ENCODE assay signal across 10 cellular contexts in genomic region chr5:76622973-76623596, GRCh38. TPM values are rescaled to one million over a fixed set of nuclear protein-coding genes. Genes with fewer than 3 reads are reported as not detected.
A peak's percentile ranks its signal among the peaks of the same experiment; 100 is the strongest.
DNase-seq lines count a peak whose midpoint lies in the region; ATAC-seq and TF ChIP-seq lines count a peak whose summit lies in the region.
"Had no signal": no experiment of that assay in that cellular context is flagged by ENCODE, and none has a peak within 500 bp of the region (broad histone marks: within the 10 kb centered on the region; RNA-seq: fewer than 3 reads in every experiment).

F2RL2 (minus strand) TSS chr5:76623403; CDS start chr5:76623230, 173 bp downstream.

- TF ChIP-seq CTCF in PC-3 (conservative IDR thresholded peaks at IDR 0.05; ENCODE audit: low read depth, low read length) (no peak), nephron progenitor cell (IDR thresholded peaks at IDR 0.05) (no peak), colonic mucosa (IDR thresholded peaks at IDR 0.05) (no peak)

- intact Hi-C loops in PC-3 (cut with micrococcal nuclease) (no loop called here), colonic mucosa (cut with DNase I) (no loop called here)

- no peak within 1 kb of the TSS for H3K9ac ChIP-seq in PC-3 (ENCODE audit: low read length)
- no peak within 1 kb of the TSS for H3K9ac ChIP-seq in colonic mucosa (ENCODE audit: low read depth in 2 of 2, low read length in 2 of 2)

- ATAC-seq in PC-3, result peak; percentile 84
- peak; percentile 46 for ATAC-seq in esophagus mucosa
- no peak for ATAC-seq in GM19455 (IDR thresholded peaks at IDR 0.05; ENCODE audit: unreplicated experiment)

- no TSS peak for BruUV-seq in PC-3 (replicated peaks; lab: Mats Ljungman, UMichigan)

- H4K20me1 ChIP-seq in PC-3 (ENCODE audit: low read length), result no peaks in the 10 kb centered on the region

- H3K36me3 Mint-ChIP-seq in nephron progenitor cell (ENCODE audit: low read depth), result peaks cover 26% of the 10 kb centered on the region

- no peaks in the 10 kb centered on the region for H3K27me3 ChIP-seq in PC-3 (ENCODE audit: low read length)
- no peaks in the 10 kb centered on the region for H3K27me3 ChIP-seq in colonic mucosa
- no peaks in the 10 kb centered on the region for H3K27me3 ChIP-seq in effector memory CD4-positive, alpha-beta T cell (replicated peaks; ENCODE audit: control insufficient read depth, insufficient read depth, low read length, poor library complexity, severe bottlenecking)

- no peak within 1 kb of the TSS for H3K4me3 ChIP-seq in PC-3 (ENCODE audit: low read length)
- no peak within 1 kb of the TSS for H3K4me3 ChIP-seq in colonic mucosa
- H3K4me3 ChIP-seq in effector memory CD4-positive, alpha-beta T cell (ENCODE audit: insufficient read depth, low read depth, low read length, poor library complexity, severe bottlenecking), result no peak within 1 kb of the TSS

- peak; percentile 90 for DNase-seq in EL
- peak; percentile 43 for DNase-seq in PC-3
- DNase-seq in nephron progenitor cell, result peak; percentile 28
- DNase-seq in colonic mucosa, result no peak
- DNase-seq in effector memory CD4-positive, alpha-beta T cell, result no peak
- DNase-seq in HT-29 (ENCODE audit: low spot score), result no peak
- DNase-seq: activated T-cell treated with anti-CD3 and anti-CD28 coated beads, Interleukin-2, amount 50 U/mL, for 48 hours; NCI-H748 treated with DMSO at 0.1 percent for 48 hours had no signal

- CTCF ChIA-PET in PC-3 (lab: Charles Lee), result no interaction called here

- H3K9me3 ChIP-seq in PC-3 (ENCODE audit: low read length) (no peaks in the 10 kb centered on the region), colonic mucosa (no peaks in the 10 kb centered on the region)
- no peaks in the 10 kb centered on the region for H3K9me3 ChIP-seq in effector memory CD4-positive, alpha-beta T cell (ENCODE audit: control insufficient read depth, low read length)

- no peaks in the 10 kb centered on the region for H3K9me3 Mint-ChIP-seq in nephron progenitor cell

- no peaks in the 10 kb centered on the region for H3F3A ChIP-seq in PC-3 (ENCODE audit: low read length, unreplicated experiment)

- no peaks in the 10 kb centered on the region for H3K79me2 ChIP-seq in PC-3 (ENCODE audit: low read length)

- peak within 1 kb of the TSS; percentile 52 for H3K27ac Mint-ChIP-seq in nephron progenitor cell

- H3K36me3 ChIP-seq in PC-3 (ENCODE audit: low read depth, low read length), result no peaks in the 10 kb centered on the region
- H3K36me3 ChIP-seq in colonic mucosa, result no peaks in the 10 kb centered on the region
- H3K36me3 ChIP-seq in effector memory CD4-positive, alpha-beta T cell (ENCODE audit: control insufficient read depth, insufficient read depth, low read length), result peaks cover 7% of the 10 kb centered on the region

- H3K4me2 ChIP-seq in PC-3 (ENCODE audit: low read length), result no peak within 1 kb of the TSS

- H3K4me1 ChIP-seq in PC-3 (ENCODE audit: insufficient read depth, low read length) (no peaks in the 10 kb centered on the region), colonic mucosa (no peaks in the 10 kb centered on the region)
- H3K4me1 ChIP-seq in effector memory CD4-positive, alpha-beta T cell (ENCODE audit: control insufficient read depth, insufficient read depth, low read length, poor library complexity, severe bottlenecking), result no peaks in the 10 kb centered on the region

- H3K9me2 ChIP-seq in PC-3 (replicated peaks; ENCODE audit: low read length), result no peaks in the 10 kb centered on the region

- H3K27ac ChIP-seq in PC-3 (ENCODE audit: low read length), result no peak within 1 kb of the TSS
- H3K27ac ChIP-seq in colonic mucosa, result no peak within 1 kb of the TSS
- no peak within 1 kb of the TSS for H3K27ac ChIP-seq in effector memory CD4-positive, alpha-beta T cell (ENCODE audit: insufficient read depth, low read length, poor library complexity, severe bottlenecking)

- POLR2A ChIA-PET in PC-3 (lab: Charles Lee; ENCODE audit: unreplicated experiment), result no interaction called here

- H2AFZ ChIP-seq in PC-3 (ENCODE audit: low read length), result 0 out of 2 replicates have a peak within 1 kb of the TSS, but pooled peaks have one; percentile 34

- H3K4me3 Mint-ChIP-seq in nephron progenitor cell, result no peak within 1 kb of the TSS

- peaks cover 6% of the 10 kb centered on the region for H3K27me3 Mint-ChIP-seq in nephron progenitor cell (ENCODE audit: low read depth, poor library complexity)

- H3K4me1 Mint-ChIP-seq in nephron progenitor cell, result peaks cover 49% of the 10 kb centered on the region

RNA-seq across cellular contexts. Expression of gene F2RL2, which starts in this region (rescaled TPM):
- 0.11 TPM in 1 of 2 replicates, not detected in the other for total RNA-seq in PC-3 (2014; rRNA removed)
- total RNA-seq in esophagus mucosa, result 0.20 TPM
- total RNA-seq in colonic mucosa, result 1 to 10 TPM in 1 of 2 donors, under 1 TPM in 1; 0.10 to 1.4 TPM
- 0.34 and 0.38 TPM in 2 replicates for total RNA-seq in HT-29 (2014; rRNA removed; shearing (Covaris generic))

Comparison
In these comparisons a context has a peak if more than half of its experiments do, and no peak if none do; other contexts are left out.
1. Peak in DNase-seq and ATAC-seq in PC-3; RNA of the gene not detected or under 1 TPM.
2. Peak in ATAC-seq in esophagus mucosa; RNA of the gene not detected or under 1 TPM.
3. DNase-seq: peak in EL (single experiment) and nephron progenitor cell (single experiment); none in colonic mucosa (single experiment), effector memory CD4-positive, alpha-beta T cell (0 of 3) and HT-29 (single experiment).